ENCODE assay signal across 19 cellular contexts in genomic region chr21:27173052-27173451, GRCh38.
DNase-seq lines count a peak whose midpoint lies in the region; ATAC-seq and TF ChIP-seq lines count a peak whose summit lies in the region.
"Had no signal": no experiment of that assay in that cellular context is flagged by ENCODE, and none has a peak within 500 bp of the region (broad histone marks: within the 10 kb centered on the region; RNA-seq: fewer than 3 reads in every experiment).

No MANE protein-coding gene starts in this region.

- H3K27me3 ChIP-seq in heart left ventricle (no peaks in the 10 kb centered on the region), right atrium auricular region (no peaks in the 10 kb centered on the region), mesenchymal stem cell (ENCODE audit: control insufficient read depth in 1 of 2, insufficient read depth in 1 of 2, low read length in 2 of 2) (no peaks in the 10 kb centered on the region), testis (no peaks in the 10 kb centered on the region), prostate gland (replicated peaks; ENCODE audit: insufficient read depth) (no peaks in the 10 kb centered on the region)

- intact Hi-C loops in heart left ventricle (cut with DNase I), result no loop called here
- intact Hi-C loops in testis (cut with DNase I; ENCODE audit: low total_unique reads), result no loop called here
- intact Hi-C loops in prostate gland (cut with DNase I), result no loop called here

- DNase-seq in heart left ventricle, result no peak
- no peak for DNase-seq in right atrium auricular region (ENCODE audit: low spot score)
- peak; percentile 15 for DNase-seq in fibroblast of gingiva (ENCODE audit: low read depth)
- no peak for DNase-seq in mesenchymal stem cell
- no peak for DNase-seq in stimulated activated naive CD4-positive, alpha-beta T cell (lab: John Stamatoyannopoulos, UW)
- no peak for DNase-seq in testis
- no peak for DNase-seq in NCI-H2227 (lab: John Stamatoyannopoulos, UW; ENCODE audit: unreplicated experiment)
- no peak for DNase-seq in prostate gland (ENCODE audit: low spot score)
- DNase-seq: DND-41, GDM1, NCI-H1048, NCI-H146, NCI-H2081 treated with DMSO at 0.1 percent for 48 hours, NCI-H2227 treated with DMSO at 0.1 percent for 48 hours, NCI-H524, PC-9 had no signal

- H3K4me1 ChIP-seq in heart left ventricle (peaks cover 0 to 4% (median 0%) of the 10 kb centered on the region in 12 donors), right atrium auricular region (peaks cover 0 to 3% of the 10 kb centered on the region in 2 donors), mesenchymal stem cell (ENCODE audit: control insufficient read depth, insufficient read depth, low read depth, low read length) (no peaks in the 10 kb centered on the region), testis (no peaks in the 10 kb centered on the region), prostate gland (replicated peaks) (no peaks in the 10 kb centered on the region)
- H3K4me1 ChIP-seq: HAP-1 had no signal

- no peak for TF ChIP-seq POLR2A in heart left ventricle (IDR thresholded peaks at IDR 0.05)
- no peak for TF ChIP-seq POLR2A in testis (IDR thresholded peaks at IDR 0.05)
- TF ChIP-seq POLR2A in prostate gland (IDR thresholded peaks at IDR 0.05), result no peak

- no peaks in the 10 kb centered on the region for H3K36me3 ChIP-seq in heart left ventricle
- no peaks in the 10 kb centered on the region for H3K36me3 ChIP-seq in right atrium auricular region
- no peaks in the 10 kb centered on the region for H3K36me3 ChIP-seq in mesenchymal stem cell (ENCODE audit: control insufficient read depth in 1 of 2, insufficient read depth in 2 of 2, low read depth in 1 of 2, low read length in 2 of 2)
- H3K36me3 ChIP-seq in testis (ENCODE audit: low read depth, missing control alignments), result no peaks in the 10 kb centered on the region
- no peaks in the 10 kb centered on the region for H3K36me3 ChIP-seq in prostate gland
- H3K36me3 ChIP-seq: HAP-1 had no signal

- H3K4me2 ChIP-seq in mesenchymal stem cell (ENCODE audit: low read length, poor library complexity, severe bottlenecking), result no peak overlapping the region
- H3K4me2 ChIP-seq: KMS-11, PC-9 had no signal

- H2BK120ac ChIP-seq in mesenchymal stem cell (ENCODE audit: low read depth, low read length), result no peak overlapping the region

- H4K91ac ChIP-seq in mesenchymal stem cell (ENCODE audit: low read length), result no peak overlapping the region

- no peaks in the 10 kb centered on the region for H3K79me1 ChIP-seq in mesenchymal stem cell (replicated peaks; ENCODE audit: low read length, poor library complexity, severe bottlenecking)

- no peak overlapping the region for H3K4ac ChIP-seq in mesenchymal stem cell (ENCODE audit: low read depth in 1 of 2, low read length in 2 of 2)

- ATAC-seq in heart left ventricle, result peak in 3 of 4 donors; percentile 18 to 77 (median 42)

- no peak overlapping the region for H2AFZ ChIP-seq in mesenchymal stem cell (ENCODE audit: low read depth, low read length)
- H2AFZ ChIP-seq: PC-9 had no signal

- no peak overlapping the region for H3K4me3 ChIP-seq in heart left ventricle
- H3K4me3 ChIP-seq in right atrium auricular region, result no peak overlapping the region
- no peak overlapping the region for H3K4me3 ChIP-seq in mesenchymal stem cell (ENCODE audit: insufficient read depth in 1 of 2, low read depth in 1 of 2, low read length in 2 of 2)
- H3K4me3 ChIP-seq in testis, result no peak overlapping the region
- no peak overlapping the region for H3K4me3 ChIP-seq in prostate gland
- H3K4me3 ChIP-seq: HAP-1, PC-9 had no signal

- peak overlapping the region; percentile 5 for H3K9ac ChIP-seq in mesenchymal stem cell (ENCODE audit: low read length)
- H3K9ac ChIP-seq: KMS-11 had no signal

- no peak overlapping the region for H2AK5ac ChIP-seq in mesenchymal stem cell (ENCODE audit: low read length, severe bottlenecking)

- no peak overlapping the region for H3K14ac ChIP-seq in mesenchymal stem cell (ENCODE audit: low read length in 2 of 2)

- no peaks in the 10 kb centered on the region for H3K9me3 ChIP-seq in heart left ventricle
- H3K9me3 ChIP-seq in right atrium auricular region, result no peaks in the 10 kb centered on the region
- H3K9me3 ChIP-seq in mesenchymal stem cell (ENCODE audit: control insufficient read depth, low read length), result no peaks in the 10 kb centered on the region
- H3K9me3 ChIP-seq in testis, result no peaks in the 10 kb centered on the region
- no peaks in the 10 kb centered on the region for H3K9me3 ChIP-seq in prostate gland
- H3K9me3 ChIP-seq: HAP-1 had no signal

- no peak overlapping the region for H2BK5ac ChIP-seq in mesenchymal stem cell (ENCODE audit: low read depth, low read length, poor library complexity, severe bottlenecking)

- H2BK15ac ChIP-seq in mesenchymal stem cell (ENCODE audit: low read depth, poor library complexity, severe bottlenecking), result no peak overlapping the region

- TF ChIP-seq CTCF in heart left ventricle (IDR thresholded peaks at IDR 0.05) (no peak), right atrium auricular region (IDR thresholded peaks at IDR 0.05) (no peak), testis (IDR thresholded peaks at IDR 0.05) (no peak), prostate gland (IDR thresholded peaks at IDR 0.05) (no peak)

- H3K27ac ChIP-seq in heart left ventricle (no peak overlapping the region), right atrium auricular region (peak overlapping the region in 1 of 2 donors; percentile 56), mesenchymal stem cell (ENCODE audit: low read length, poor library complexity, severe bottlenecking) (no peak overlapping the region), testis (no peak overlapping the region), prostate gland (no peak overlapping the region)
- H3K27ac ChIP-seq: C4-2B, KMS-11, PC-9 had no signal

- no peak overlapping the region for H4K8ac ChIP-seq in mesenchymal stem cell (ENCODE audit: low read length)

- H3K23ac ChIP-seq in mesenchymal stem cell (ENCODE audit: low read length in 2 of 2), result no peak overlapping the region

- H2BK12ac ChIP-seq in mesenchymal stem cell (ENCODE audit: low read length in 2 of 2), result no peak overlapping the region

- H3K18ac ChIP-seq in mesenchymal stem cell (ENCODE audit: low read depth in 1 of 2, low read length in 2 of 2), result no peak overlapping the region
